In genomic region chr6:143691155-143691554, GRCh38 we compare ENCODE assay signal across 25 cellular contexts.
"Had no signal": no experiment of that assay in that cellular context is flagged by ENCODE, and none has a peak within 500 bp of the region (broad histone marks: within the 10 kb centered on the region; RNA-seq: fewer than 3 reads in every experiment).

No MANE protein-coding gene starts in this region.

- H3K27me3 Mint-ChIP-seq: activated CD4-positive, alpha-beta memory T cell treated with anti-CD3 and anti-CD28 coated beads, Interleukin-2, amount 10 ng/mL, durations not matched to agents 7 days and 5 days; activated naive CD4-positive, alpha-beta T cell treated with anti-CD3 and anti-CD28 coated beads, Interleukin-2, amount 10 ng/mL, durations not matched to agents 7 days and 5 days; activated T-cell treated with anti-CD3 and anti-CD28 coated beads, Interleukin-2, amount 50 U/mL, for 24 hours; natural killer cell treated with Interleukin-12 subunit alpha and Interleukin-12 subunit beta and Interleukin-15 and Interleukin-18, amount 100 ng/mL, for 72 hours; stimulated activated naive B cell treated with anti-CD40 and anti-IgM and Interleukin-4, amounts not matched to agents 10 μg/mL and 1 μg/mL and 100 μg/mL, for 72 hours had no signal

- H3K9me3 ChIP-seq: esophagus squamous epithelium, heart right ventricle, left lung, mucosa of descending colon, psoas muscle, upper lobe of left lung, vagina had no signal

- H3K27ac ChIP-seq: epithelial cell of prostate, parathyroid adenoma, psoas muscle, vagina had no signal

- H3K4me3 ChIP-seq: esophagus squamous epithelium, left lung, mucosa of descending colon, psoas muscle, upper lobe of left lung, vagina had no signal

- H2AFZ ChIP-seq: parathyroid adenoma had no signal

- H3K9me3 Mint-ChIP-seq: activated CD4-positive, alpha-beta memory T cell treated with anti-CD3 and anti-CD28 coated beads, Interleukin-2, amount 10 ng/mL, durations not matched to agents 7 days and 5 days; activated naive CD4-positive, alpha-beta T cell treated with anti-CD3 and anti-CD28 coated beads, Interleukin-2, amount 10 ng/mL, durations not matched to agents 7 days and 5 days; activated T-cell treated with anti-CD3 and anti-CD28 coated beads, Interleukin-2, amount 50 U/mL, for 24 hours; natural killer cell treated with Interleukin-12 subunit alpha and Interleukin-12 subunit beta and Interleukin-15 and Interleukin-18, amount 100 ng/mL, for 72 hours; stimulated activated naive B cell treated with anti-CD40 and anti-IgM and Interleukin-4, amounts not matched to agents 10 μg/mL and 1 μg/mL and 100 μg/mL, for 72 hours had no signal

- H3K27me3 ChIP-seq: esophagus squamous epithelium, heart right ventricle, left lung, upper lobe of left lung, vagina had no signal

- H3K27ac Mint-ChIP-seq: activated CD4-positive, alpha-beta memory T cell treated with anti-CD3 and anti-CD28 coated beads, Interleukin-2, amount 10 ng/mL, durations not matched to agents 7 days and 5 days; activated naive CD4-positive, alpha-beta T cell treated with anti-CD3 and anti-CD28 coated beads, Interleukin-2, amount 10 ng/mL, durations not matched to agents 7 days and 5 days; activated T-cell treated with anti-CD3 and anti-CD28 coated beads, Interleukin-2, amount 50 U/mL, for 24 hours; natural killer cell treated with Interleukin-12 subunit alpha and Interleukin-12 subunit beta and Interleukin-15 and Interleukin-18, amount 100 ng/mL, for 72 hours; stimulated activated naive B cell treated with anti-CD40 and anti-IgM and Interleukin-4, amounts not matched to agents 10 μg/mL and 1 μg/mL and 100 μg/mL, for 72 hours had no signal

- H3K36me3 ChIP-seq: esophagus squamous epithelium, left lung, upper lobe of left lung, vagina had no signal

- ATAC-seq: activated CD4-positive, CD25-positive, alpha-beta regulatory T cell treated with anti-CD3 and anti-CD28 coated beads, Interleukin-2, amount 50 U/mL, for 24 hours; heart right ventricle; left lung; mucosa of descending colon; natural killer cell treated with Interleukin-12 subunit alpha and Interleukin-12 subunit beta and Interleukin-15 and Interleukin-18, amount 100 ng/mL, for 72 hours; psoas muscle; stimulated activated naive B cell treated with anti-CD40 and anti-IgM and Interleukin-4, amounts not matched to agents 10 μg/mL and 1 μg/mL and 100 μg/mL, for 72 hours had no signal

- H3K4me3 Mint-ChIP-seq: activated CD4-positive, alpha-beta memory T cell treated with anti-CD3 and anti-CD28 coated beads, Interleukin-2, amount 10 ng/mL, durations not matched to agents 7 days and 5 days; activated naive CD4-positive, alpha-beta T cell treated with anti-CD3 and anti-CD28 coated beads, Interleukin-2, amount 10 ng/mL, durations not matched to agents 7 days and 5 days; activated T-cell treated with anti-CD3 and anti-CD28 coated beads, Interleukin-2, amount 50 U/mL, for 24 hours; natural killer cell treated with Interleukin-12 subunit alpha and Interleukin-12 subunit beta and Interleukin-15 and Interleukin-18, amount 100 ng/mL, for 72 hours; stimulated activated naive B cell treated with anti-CD40 and anti-IgM and Interleukin-4, amounts not matched to agents 10 μg/mL and 1 μg/mL and 100 μg/mL, for 72 hours had no signal

- DNase-seq: activated CD4-positive, alpha-beta memory T cell treated with anti-CD3 and anti-CD28 coated beads, Interleukin-2, amount 10 ng/mL, durations not matched to agents 7 days and 5 days; activated CD4-positive, alpha-beta T cell treated with anti-CD3 and anti-CD28 coated beads for 48 hours; activated CD8-positive, alpha-beta memory T cell treated with anti-CD3 and anti-CD28 coated beads, Interleukin-2, amount 50 U/mL, for 48 hours; activated gamma-delta T cell; activated naive CD4-positive, alpha-beta T cell treated with anti-CD3 and anti-CD28 coated beads, Interleukin-2, amount 10 ng/mL, durations not matched to agents 7 days and 5 days; activated T-cell treated with anti-CD3 and anti-CD28 coated beads, Interleukin-2, amount 50 U/mL, for 24 hours; amniotic stem cell; central memory CD4-positive, alpha-beta T cell; dermis blood vessel endothelial cell; effector CD4-positive, alpha-beta T cell; esophagus squamous epithelium; foreskin melanocyte; heart right ventricle; left lung; mucosa of descending colon; psoas muscle; stimulated activated CD4-positive, alpha-beta T cell treated with anti-CD3 and anti-CD28 coated beads, Interleukin-15, amount 100 ng/mL, for 24 hours; stimulated activated CD4-positive, alpha-beta T cell treated with anti-CD3 and anti-CD28 coated beads, Interleukin-2, amount 100 ng/mL, for 24 hours; stimulated activated naive B cell treated with anti-CD40 and anti-IgM and Interleukin-4, amounts not matched to agents 10 μg/mL and 1 μg/mL and 100 μg/mL, for 72 hours; upper lobe of left lung had no signal

- H3K9ac ChIP-seq: parathyroid adenoma had no signal

- H3K36me3 Mint-ChIP-seq: activated naive CD4-positive, alpha-beta T cell treated with anti-CD3 and anti-CD28 coated beads, Interleukin-2, amount 10 ng/mL, durations not matched to agents 7 days and 5 days; natural killer cell treated with Interleukin-12 subunit alpha and Interleukin-12 subunit beta and Interleukin-15 and Interleukin-18, amount 100 ng/mL, for 72 hours; stimulated activated naive B cell treated with anti-CD40 and anti-IgM and Interleukin-4, amounts not matched to agents 10 μg/mL and 1 μg/mL and 100 μg/mL, for 72 hours had no signal
